In the genomic region with DNA sequence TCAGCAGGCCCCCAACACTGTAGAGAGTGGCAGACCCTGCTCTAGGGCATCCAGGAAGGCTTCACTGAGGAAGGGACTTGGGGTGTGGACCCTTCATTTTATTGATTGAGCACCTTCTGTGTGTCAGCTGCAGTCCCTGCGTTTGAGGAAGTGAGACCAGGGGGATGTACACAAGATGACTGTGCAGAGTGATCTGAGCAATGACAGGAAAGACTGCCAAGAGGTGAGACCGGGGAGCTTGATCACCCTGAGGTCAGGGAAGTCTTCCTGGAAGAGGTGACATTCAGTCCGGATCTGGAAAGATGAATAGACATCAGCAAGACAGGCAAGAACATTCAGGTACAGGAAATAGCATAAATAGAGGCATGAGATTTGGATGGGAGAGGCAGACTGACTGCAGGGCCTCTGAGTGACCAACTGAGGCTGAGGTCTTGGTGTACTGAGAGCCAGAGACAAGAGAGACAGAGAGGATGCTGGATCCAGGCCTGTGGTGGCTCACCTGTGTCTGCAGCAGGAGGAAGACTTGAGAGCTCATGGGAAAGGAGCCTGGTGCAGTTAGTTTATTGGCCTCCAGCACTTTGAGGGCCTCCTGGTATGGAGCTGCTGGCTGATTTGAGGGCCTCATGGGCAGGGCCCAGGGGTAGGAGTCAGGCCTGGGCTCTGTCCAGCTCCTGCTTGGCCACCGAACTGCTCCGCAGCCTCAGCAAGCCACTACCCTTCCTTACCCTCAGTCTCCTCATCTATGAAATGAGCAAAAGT, we compare ENCODE assay signal across 1 cellular context.
TF ChIP-seq lines count a peak whose summit lies in the region.

No MANE protein-coding gene starts in this region.

TF ChIP-seq in HepG2, 621 proteins besides CTCF, POLR2A, EP300 and RAD21:
- TF ChIP-seq, protein P1, sequence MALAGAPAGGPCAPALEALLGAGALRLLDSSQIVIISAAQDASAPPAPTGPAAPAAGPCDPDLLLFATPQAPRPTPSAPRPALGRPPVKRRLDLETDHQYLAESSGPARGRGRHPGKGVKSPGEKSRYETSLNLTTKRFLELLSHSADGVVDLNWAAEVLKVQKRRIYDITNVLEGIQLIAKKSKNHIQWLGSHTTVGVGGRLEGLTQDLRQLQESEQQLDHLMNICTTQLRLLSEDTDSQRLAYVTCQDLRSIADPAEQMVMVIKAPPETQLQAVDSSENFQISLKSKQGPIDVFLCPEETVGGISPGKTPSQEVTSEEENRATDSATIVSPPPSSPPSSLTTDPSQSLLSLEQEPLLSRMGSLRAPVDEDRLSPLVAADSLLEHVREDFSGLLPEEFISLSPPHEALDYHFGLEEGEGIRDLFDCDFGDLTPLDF (CRISPR knock-in tag; IDR thresholded peaks at IDR 0.05): no peak
- no peak for TF ChIP-seq SYNCRIP (IDR thresholded peaks at IDR 0.05; ENCODE audit: insufficient read depth, low read depth, low read length)
